8 cellular contexts compared by ENCODE assay signal in the genomic region with DNA sequence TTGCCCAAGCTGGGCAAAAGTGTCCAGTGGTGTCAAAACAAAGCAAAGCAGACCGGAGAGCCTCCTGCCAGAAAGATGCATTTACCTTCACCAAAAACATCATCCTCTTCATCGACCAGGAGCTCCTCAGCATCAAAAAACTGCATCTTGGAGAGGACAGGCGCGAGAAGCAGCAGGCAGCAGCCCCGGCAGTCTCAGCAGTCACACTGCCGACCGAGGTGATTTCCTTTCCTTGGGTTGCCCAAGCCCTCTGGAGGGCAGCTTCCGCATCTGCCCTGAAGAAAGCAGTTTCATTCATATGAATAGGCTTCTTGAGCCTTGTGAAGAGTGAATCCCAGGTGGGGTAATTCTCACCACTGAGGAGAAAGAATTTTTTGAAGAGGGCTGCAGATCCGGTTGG. TPM values are rescaled to one million over a fixed set of nuclear protein-coding genes. Genes with fewer than 3 reads are reported as not detected.
A peak's percentile ranks its signal among the peaks of the same experiment; 100 is the strongest.
DNase-seq lines count a peak whose midpoint lies in the region; ATAC-seq and TF ChIP-seq lines count a peak whose summit lies in the region.

A gene with protein sequence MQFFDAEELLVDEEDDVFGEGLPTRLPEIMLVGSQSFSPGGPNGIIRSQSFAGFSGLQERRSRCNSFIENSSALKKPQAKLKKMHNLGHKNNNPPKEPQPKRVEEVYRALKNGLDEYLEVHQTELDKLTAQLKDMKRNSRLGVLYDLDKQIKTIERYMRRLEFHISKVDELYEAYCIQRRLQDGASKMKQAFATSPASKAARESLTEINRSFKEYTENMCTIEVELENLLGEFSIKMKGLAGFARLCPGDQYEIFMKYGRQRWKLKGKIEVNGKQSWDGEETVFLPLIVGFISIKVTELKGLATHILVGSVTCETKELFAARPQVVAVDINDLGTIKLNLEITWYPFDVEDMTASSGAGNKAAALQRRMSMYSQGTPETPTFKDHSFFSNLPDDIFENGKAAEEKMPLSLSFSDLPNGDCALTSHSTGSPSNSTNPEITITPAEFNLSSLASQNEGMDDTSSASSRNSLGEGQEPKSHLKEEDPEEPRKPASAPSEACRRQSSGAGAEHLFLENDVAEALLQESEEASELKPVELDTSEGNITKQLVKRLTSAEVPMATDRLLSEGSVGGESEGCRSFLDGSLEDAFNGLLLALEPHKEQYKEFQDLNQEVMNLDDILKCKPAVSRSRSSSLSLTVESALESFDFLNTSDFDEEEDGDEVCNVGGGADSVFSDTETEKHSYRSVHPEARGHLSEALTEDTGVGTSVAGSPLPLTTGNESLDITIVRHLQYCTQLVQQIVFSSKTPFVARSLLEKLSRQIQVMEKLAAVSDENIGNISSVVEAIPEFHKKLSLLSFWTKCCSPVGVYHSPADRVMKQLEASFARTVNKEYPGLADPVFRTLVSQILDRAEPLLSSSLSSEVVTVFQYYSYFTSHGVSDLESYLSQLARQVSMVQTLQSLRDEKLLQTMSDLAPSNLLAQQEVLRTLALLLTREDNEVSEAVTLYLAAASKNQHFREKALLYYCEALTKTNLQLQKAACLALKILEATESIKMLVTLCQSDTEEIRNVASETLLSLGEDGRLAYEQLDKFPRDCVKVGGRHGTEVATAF (minus strand): TSS at position 208 of the 400 bp plus-strand sequence. CDS start 62 bp downstream, at position 146.

- peak within 1 kb of the TSS; percentile 32 for H2AFZ ChIP-seq in trophoblast cell (ENCODE audit: insufficient read depth, low read length, poor library complexity)

- peak; percentile 15 for TF ChIP-seq CTCF in choroid plexus epithelial cell (conservative IDR thresholded peaks at IDR 0.05; ENCODE audit: low read depth, low read length)

- no peaks in the 10 kb centered on the region for H3K36me3 ChIP-seq in trophoblast cell (ENCODE audit: control insufficient read depth in 1 of 2, insufficient read depth in 2 of 2, low read length in 2 of 2)

- no peak within 1 kb of the TSS for H4K8ac ChIP-seq in trophoblast cell (ENCODE audit: low read depth, low read length)

- H3K4ac ChIP-seq in trophoblast cell (ENCODE audit: low read depth, low read length) = no peak within 1 kb of the TSS

- peaks cover 6 to 14% of the 10 kb centered on the region in 2 experiments for H3K4me1 ChIP-seq in trophoblast cell (ENCODE audit: control insufficient read depth in 1 of 2, insufficient read depth in 2 of 2, low read length in 2 of 2)

- no peaks in the 10 kb centered on the region for H3K9me3 ChIP-seq in trophoblast cell (ENCODE audit: insufficient read depth, low read depth, low read length)

- H3K4me3 ChIP-seq in choroid plexus epithelial cell (ENCODE audit: low read depth, low read length) (no peak within 1 kb of the TSS), trophoblast cell (ENCODE audit: low read depth, low read length) (no peak within 1 kb of the TSS)

- WGBS in trophoblast cell (ENCODE audit: extremely low coverage, insufficient coverage, insufficient read length) = no CpG with 5 or more reads among the region's 9 CpGs

- DNase-seq in UCSD-AML1 (lab: John Stamatoyannopoulos, UW; ENCODE audit: unreplicated experiment) (peak; percentile 44), choroid plexus epithelial cell (ENCODE audit: low read depth) (peak; percentile 15), trophoblast cell (peak; percentile 18 to 35), HuH-7.5 (ENCODE audit: low spot score) (no peak), NCI-H345 (lab: John Stamatoyannopoulos, UW) (no peak)

- no peak within 1 kb of the TSS for H2BK5ac ChIP-seq in trophoblast cell (ENCODE audit: low read depth, low read length, poor library complexity)

- no peaks in the 10 kb centered on the region for H3K79me2 ChIP-seq in trophoblast cell (ENCODE audit: control insufficient read depth, insufficient read depth, low read length, poor library complexity)

- ATAC-seq in GM18498 (IDR thresholded peaks at IDR 0.05; ENCODE audit: unreplicated experiment) (peak; percentile 35), HG03159 (IDR thresholded peaks at IDR 0.05; ENCODE audit: unreplicated experiment) (peak; percentile 32), GM19328 (IDR thresholded peaks at IDR 0.05; ENCODE audit: unreplicated experiment) (no peak)

- H2BK12ac ChIP-seq in trophoblast cell (ENCODE audit: low read length) = no peak within 1 kb of the TSS

- no peaks in the 10 kb centered on the region for H3K27me3 ChIP-seq in trophoblast cell (ENCODE audit: insufficient read depth, low read length)

- H2AK5ac ChIP-seq in trophoblast cell (ENCODE audit: low read length) = no peak within 1 kb of the TSS

- no peak within 1 kb of the TSS for H3K27ac ChIP-seq in trophoblast cell (ENCODE audit: low read depth, low read length)

- no peak within 1 kb of the TSS for H2BK120ac ChIP-seq in trophoblast cell (ENCODE audit: insufficient read depth, low read length, poor library complexity)

- no peak within 1 kb of the TSS for H4K91ac ChIP-seq in trophoblast cell (ENCODE audit: low read depth, low read length)

- peaks cover 11% of the 10 kb centered on the region for H3K79me1 ChIP-seq in trophoblast cell (ENCODE audit: low read length)

- no peak within 1 kb of the TSS for H3K23ac ChIP-seq in trophoblast cell (ENCODE audit: low read length)

- no peak within 1 kb of the TSS for H3K4me2 ChIP-seq in trophoblast cell (ENCODE audit: low read length)

- no peak within 1 kb of the TSS for H3K14ac ChIP-seq in trophoblast cell (ENCODE audit: low read length)

- H3K9ac ChIP-seq in trophoblast cell (ENCODE audit: low read length) = no peak within 1 kb of the TSS

- no peak within 1 kb of the TSS for H4K12ac ChIP-seq in trophoblast cell (ENCODE audit: low read depth, low read length)

- no peak within 1 kb of the TSS for H3K18ac ChIP-seq in trophoblast cell (ENCODE audit: low read length)

RNA-seq across cellular contexts. Expression of the gene that starts here (rescaled TPM):
- 114 and 123 TPM in 2 replicates for polyA plus RNA-seq in trophoblast cell (2013)

Comparison
In these comparisons a context has a peak if more than half of its experiments do, and no peak if none do; other contexts are left out.
1. DNase-seq: peak in UCSD-AML1 (single experiment), choroid plexus epithelial cell (single experiment) and trophoblast cell (2 of 2); none in HuH-7.5 (single experiment) and NCI-H345 (single experiment).